1 cellular context compared by ENCODE assay signal in genomic region chr17:38709104-38709820, GRCh38.
TF ChIP-seq lines count a peak whose summit lies in the region.

No MANE protein-coding gene starts in this region.

TF ChIP-seq in HepG2, 621 proteins besides CTCF, POLR2A, EP300 and RAD21 (continues in another document):
- no peak for TF ChIP-seq ZNF503 (CRISPR knock-in tag; IDR thresholded peaks at IDR 0.05)
- peak; percentile 34; the same call in 1 of the 2 replicates for TF ChIP-seq AKAP8 (CRISPR knock-in tag; IDR thresholded peaks at IDR 0.05)
- no peak for TF ChIP-seq MAFK (conservative IDR thresholded peaks at IDR 0.05 in 1 of 2, IDR thresholded peaks at IDR 0.05 in 1 of 2; ENCODE audit: low read length in 2 of 2)
- no peak for TF ChIP-seq ARNT (IDR thresholded peaks at IDR 0.05)
- TF ChIP-seq ZKSCAN8 (CRISPR knock-in tag; IDR thresholded peaks at IDR 0.05; ENCODE audit: borderline replicate concordance), result no peak
- no peak for TF ChIP-seq JARID2 (CRISPR knock-in tag; IDR thresholded peaks at IDR 0.05; ENCODE audit: insufficient replicate concordance)
- no peak for TF ChIP-seq ZNF670 (CRISPR knock-in tag; IDR thresholded peaks at IDR 0.05; ENCODE audit: borderline replicate concordance)
- no peak for TF ChIP-seq ZNF224 (CRISPR knock-in tag; IDR thresholded peaks at IDR 0.05)
- TF ChIP-seq ZNF121 (CRISPR knock-in tag; IDR thresholded peaks at IDR 0.05), result no peak
- TF ChIP-seq ZBTB33 (CRISPR knock-in tag; IDR thresholded peaks at IDR 0.05), result 0 out of 2 replicates have a peak, but pooled peaks have one; percentile 16
- no peak for TF ChIP-seq TBX2 (CRISPR knock-in tag; IDR thresholded peaks at IDR 0.05; ENCODE audit: borderline replicate concordance)
- no peak for TF ChIP-seq TCF7L2 (IDR thresholded peaks at IDR 0.05; ENCODE audit: low read depth, low read length)
- TF ChIP-seq RBAK (CRISPR knock-in tag; IDR thresholded peaks at IDR 0.05), result no peak
- TF ChIP-seq RBFOX2 (IDR thresholded peaks at IDR 0.05; ENCODE audit: low read depth, low read length), result peak; percentile 49
- no peak for TF ChIP-seq HNF4G (IDR thresholded peaks at IDR 0.05; ENCODE audit: borderline replicate concordance, low read depth, low read length)
- TF ChIP-seq HNF4G (CRISPR knock-in tag; IDR thresholded peaks at IDR 0.05; ENCODE audit: borderline replicate concordance, low read depth), result no peak
- peak; percentile 24 for TF ChIP-seq MED8 (CRISPR knock-in tag; IDR thresholded peaks at IDR 0.05; ENCODE audit: insufficient replicate concordance)
- no peak for TF ChIP-seq ZFYVE20 (CRISPR knock-in tag; IDR thresholded peaks at IDR 0.05; ENCODE audit: borderline replicate concordance, low read depth)
- TF ChIP-seq SSRP1 (CRISPR knock-in tag; IDR thresholded peaks at IDR 0.05), result 0 out of 2 replicates have a peak, but pooled peaks have one; percentile 24
- TF ChIP-seq AGO1 (IDR thresholded peaks at IDR 0.05; ENCODE audit: low read depth, low read length, poor library complexity, severe bottlenecking), result peak; percentile 36
- no peak for TF ChIP-seq ZBTB43 (CRISPR knock-in tag; conservative IDR thresholded peaks at IDR 0.05)
- no peak for TF ChIP-seq MIER3 (CRISPR knock-in tag; IDR thresholded peaks at IDR 0.05; ENCODE audit: borderline replicate concordance)
- TF ChIP-seq ZNF33A (CRISPR knock-in tag; IDR thresholded peaks at IDR 0.05; ENCODE audit: borderline replicate concordance), result no peak
- TF ChIP-seq MTERF4 (CRISPR knock-in tag; IDR thresholded peaks at IDR 0.05), result no peak
- TF ChIP-seq ZNF260 (CRISPR knock-in tag; IDR thresholded peaks at IDR 0.05; ENCODE audit: borderline replicate concordance, low read depth), result no peak
- TF ChIP-seq HNRNPL (IDR thresholded peaks at IDR 0.05; ENCODE audit: low read depth, low read length), result no peak
- no peak for TF ChIP-seq CBX5 (CRISPR knock-in tag; IDR thresholded peaks at IDR 0.05; ENCODE audit: borderline replicate concordance)
- TF ChIP-seq KLF15 (CRISPR knock-in tag; IDR thresholded peaks at IDR 0.05; ENCODE audit: borderline replicate concordance), result no peak
- peak; percentile 45; the same call in 1 of the 2 replicates for TF ChIP-seq ZBTB38 (CRISPR knock-in tag; IDR thresholded peaks at IDR 0.05)
- no peak for TF ChIP-seq SUZ12 (IDR thresholded peaks at IDR 0.05; ENCODE audit: low read depth, low read length)
- TF ChIP-seq ZNF143 (CRISPR knock-in tag; IDR thresholded peaks at IDR 0.05), result no peak
- no peak for TF ChIP-seq ZNF101 (CRISPR knock-in tag; IDR thresholded peaks at IDR 0.05; ENCODE audit: borderline replicate concordance, low read depth)
- TF ChIP-seq RXRA (CRISPR knock-in tag; IDR thresholded peaks at IDR 0.05), result no peak
- TF ChIP-seq CREB3 (CRISPR knock-in tag; IDR thresholded peaks at IDR 0.05), result no peak
- no peak for TF ChIP-seq PAF1 (CRISPR knock-in tag; IDR thresholded peaks at IDR 0.05)
- no peak for TF ChIP-seq ZNF12 (CRISPR knock-in tag; IDR thresholded peaks at IDR 0.05)
- TF ChIP-seq AGO2 (optimal IDR thresholded peaks at IDR 0.05; ENCODE audit: low read depth, low read length), result peak; percentile 83
- TF ChIP-seq HES4 (CRISPR knock-in tag; IDR thresholded peaks at IDR 0.05; ENCODE audit: borderline replicate concordance), result no peak
- TF ChIP-seq ZMYM4 (CRISPR knock-in tag; IDR thresholded peaks at IDR 0.05), result no peak
- no peak for TF ChIP-seq PRDM10 (CRISPR knock-in tag; IDR thresholded peaks at IDR 0.05; ENCODE audit: low read depth)
- TF ChIP-seq TAF1 (CRISPR knock-in tag; IDR thresholded peaks at IDR 0.05), result no peak
- no peak for TF ChIP-seq HNRNPUL1 (IDR thresholded peaks at IDR 0.05; ENCODE audit: low read depth, low read length)
- no peak for TF ChIP-seq NFAT5 (CRISPR knock-in tag; IDR thresholded peaks at IDR 0.05)
- no peak for TF ChIP-seq ZNF580 (CRISPR knock-in tag; IDR thresholded peaks at IDR 0.05; ENCODE audit: borderline replicate concordance, low read depth)
- TF ChIP-seq ZNF772 (CRISPR knock-in tag; IDR thresholded peaks at IDR 0.05), result no peak
- no peak for TF ChIP-seq ZBTB7B (CRISPR knock-in tag; IDR thresholded peaks at IDR 0.05)
- TF ChIP-seq ZNF256 (CRISPR knock-in tag; conservative IDR thresholded peaks at IDR 0.05), result no peak
- no peak for TF ChIP-seq NFKBIZ (CRISPR knock-in tag; IDR thresholded peaks at IDR 0.05)
- TF ChIP-seq ZNF768 (CRISPR knock-in tag; IDR thresholded peaks at IDR 0.05), result 0 out of 2 replicates have a peak, but pooled peaks have one; percentile 15
- no peak for TF ChIP-seq ZNF766 (CRISPR knock-in tag; IDR thresholded peaks at IDR 0.05; ENCODE audit: borderline replicate concordance)
- TF ChIP-seq ZNF546 (CRISPR knock-in tag; conservative IDR thresholded peaks at IDR 0.05), result no peak
- no peak for TF ChIP-seq TEAD3 (CRISPR knock-in tag; optimal IDR thresholded peaks at IDR 0.05; ENCODE audit: borderline replicate concordance)
- no peak for TF ChIP-seq JDP2 (CRISPR knock-in tag; IDR thresholded peaks at IDR 0.05; ENCODE audit: borderline replicate concordance)
